ENCODE assay signal across 9 cellular contexts in the genomic region with DNA sequence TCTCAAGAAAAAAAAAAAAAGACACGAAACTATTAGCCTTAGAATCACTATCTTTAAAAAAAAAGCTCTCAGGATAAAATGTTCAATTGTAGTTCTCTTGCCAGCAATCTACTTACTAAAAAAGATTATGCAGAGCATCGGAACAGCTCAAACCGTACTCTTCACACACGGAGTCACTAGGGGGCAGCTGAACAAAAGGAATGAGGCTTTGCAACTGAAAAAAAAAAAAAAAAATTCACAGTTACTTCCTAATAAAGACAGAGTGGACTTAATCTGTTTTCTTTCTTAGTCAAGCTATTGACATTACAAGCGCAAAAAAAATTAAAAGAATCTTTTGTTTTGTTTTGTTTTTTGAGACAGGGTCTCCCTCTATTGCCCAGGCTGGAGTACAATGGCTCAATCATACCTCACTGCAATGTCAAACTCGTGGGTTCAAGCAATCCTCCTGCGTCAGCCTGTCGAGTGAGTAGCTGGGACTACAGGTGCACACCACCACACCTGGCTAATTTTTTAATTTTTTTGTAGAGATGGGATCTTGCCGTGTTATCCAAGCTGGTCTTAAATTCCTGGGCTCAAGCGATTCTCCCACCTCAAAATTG. TPM values are rescaled to one million over a fixed set of nuclear protein-coding genes. Genes with fewer than 3 reads are reported as not detected.
DNase-seq lines count a peak whose midpoint lies in the region; ATAC-seq lines count a peak whose summit lies in the region.
"Had no signal": no experiment of that assay in that cellular context is flagged by ENCODE, and none has a peak within 500 bp of the region (broad histone marks: within the 10 kb centered on the region; RNA-seq: fewer than 3 reads in every experiment).

No MANE protein-coding gene starts in this region.

- ATAC-seq in central memory CD8-positive, alpha-beta T cell (replicated peaks; ENCODE audit: extremely low read depth, poor library complexity, severe bottlenecking) = peak; percentile 43

- no peak overlapping the region for H3K27ac Mint-ChIP-seq in central memory CD8-positive, alpha-beta T cell (ENCODE audit: low read depth)
- no peak overlapping the region for H3K27ac Mint-ChIP-seq in activated naive CD8-positive, alpha-beta T cell treated with anti-CD3 and anti-CD28 coated beads for 36 hours
- H3K27ac Mint-ChIP-seq: dendritic cell treated with granulocyte-macrophage colony-stimulating factor and Interleukin-4, amounts not matched to agents 40 ng/mL and 50 ng/mL, for 4 days had no signal

- no peaks in the 10 kb centered on the region for H3K9me3 Mint-ChIP-seq in central memory CD8-positive, alpha-beta T cell
- H3K9me3 Mint-ChIP-seq in activated naive CD8-positive, alpha-beta T cell treated with anti-CD3 and anti-CD28 coated beads for 36 hours = no peaks in the 10 kb centered on the region
- H3K9me3 Mint-ChIP-seq: dendritic cell treated with granulocyte-macrophage colony-stimulating factor and Interleukin-4, amounts not matched to agents 40 ng/mL and 50 ng/mL, for 4 days had no signal

- H3K27me3 Mint-ChIP-seq in central memory CD8-positive, alpha-beta T cell = no peaks in the 10 kb centered on the region
- H3K27me3 Mint-ChIP-seq in activated naive CD8-positive, alpha-beta T cell treated with anti-CD3 and anti-CD28 coated beads for 36 hours = no peaks in the 10 kb centered on the region
- H3K27me3 Mint-ChIP-seq: dendritic cell treated with granulocyte-macrophage colony-stimulating factor and Interleukin-4, amounts not matched to agents 40 ng/mL and 50 ng/mL, for 4 days had no signal

- DNase-seq in activated gamma-delta T cell treated with Interleukin-2 at 50 U/mL for 16 hours = peak; percentile 48
- no peak for DNase-seq in activated gamma-delta T cell (lab: John Stamatoyannopoulos, UW)
- peak; percentile 34 for DNase-seq in NCI-H1048 (lab: John Stamatoyannopoulos, UW)
- DNase-seq in SKM-1 treated with dmso at 0.1 percent for 144 hours (lab: John Stamatoyannopoulos, UW; ENCODE audit: unreplicated experiment) = peak; percentile 42
- peak in 1 of 2 donors; percentile 41 for DNase-seq in central memory CD8-positive, alpha-beta T cell (ENCODE audit: low spot score in 2 of 2)
- DNase-seq in kidney glomerular epithelial cell (lab: John Stamatoyannopoulos, UW) = peak; percentile 40
- peak; percentile 58 for DNase-seq in stromal cell of bone marrow (ENCODE audit: low read depth)
- DNase-seq in activated naive CD8-positive, alpha-beta T cell treated with anti-CD3 and anti-CD28 coated beads for 36 hours = no peak

- H3K4me1 Mint-ChIP-seq in central memory CD8-positive, alpha-beta T cell = no peaks in the 10 kb centered on the region
- H3K4me1 Mint-ChIP-seq in activated naive CD8-positive, alpha-beta T cell treated with anti-CD3 and anti-CD28 coated beads for 36 hours = no peaks in the 10 kb centered on the region

- H3K4me3 Mint-ChIP-seq in central memory CD8-positive, alpha-beta T cell = no peak overlapping the region
- no peak overlapping the region for H3K4me3 Mint-ChIP-seq in activated naive CD8-positive, alpha-beta T cell treated with anti-CD3 and anti-CD28 coated beads for 36 hours
- H3K4me3 Mint-ChIP-seq: dendritic cell treated with granulocyte-macrophage colony-stimulating factor and Interleukin-4, amounts not matched to agents 40 ng/mL and 50 ng/mL, for 4 days had no signal

- H3K36me3 Mint-ChIP-seq in central memory CD8-positive, alpha-beta T cell (ENCODE audit: insufficient read depth) = peaks cover 63% of the 10 kb centered on the region
- H3K36me3 Mint-ChIP-seq in activated naive CD8-positive, alpha-beta T cell treated with anti-CD3 and anti-CD28 coated beads for 36 hours = peaks cover 8% of the 10 kb centered on the region

RNA-seq across cellular contexts. Expression of a gene that starts 11.5 kb away (rescaled TPM):
- 10 to 100 TPM; 25.8 to 27.3 TPM for total RNA-seq in activated naive CD8-positive, alpha-beta T cell treated with anti-CD3 and anti-CD28 coated beads for 36 hours

RNA-seq across cellular contexts. Expression of a gene that starts 11.8 kb away (rescaled TPM):
- total RNA-seq in activated naive CD8-positive, alpha-beta T cell treated with anti-CD3 and anti-CD28 coated beads for 36 hours = 10 to 100 TPM; 83.4 to 84.4 TPM

RNA-seq across cellular contexts. Expression of a gene that starts 26.8 kb away (rescaled TPM):
- not detected for total RNA-seq in activated naive CD8-positive, alpha-beta T cell treated with anti-CD3 and anti-CD28 coated beads for 36 hours

RNA-seq across cellular contexts. Expression of a gene that starts 33.9 kb away (rescaled TPM):
- total RNA-seq in activated naive CD8-positive, alpha-beta T cell treated with anti-CD3 and anti-CD28 coated beads for 36 hours = under 1 TPM in 1 of 2 experiments, not detected in 1; 0.16 TPM

Comparison
In these comparisons a context has a peak if more than half of its experiments do, and no peak if none do; other contexts are left out.
1. DNase-seq: peak in activated gamma-delta T cell treated with Interleukin-2 at 50 U/mL for 16 hours (single experiment), NCI-H1048 (single experiment), SKM-1 treated with dmso at 0.1 percent for 144 hours (single experiment), kidney glomerular epithelial cell (single experiment) and stromal cell of bone marrow (single experiment); none in activated gamma-delta T cell (single experiment) and activated naive CD8-positive, alpha-beta T cell treated with anti-CD3 and anti-CD28 coated beads for 36 hours (single experiment).